Comparison of ENCODE assay signal across 1 cellular context in genomic region chr9:81374459-81374858, GRCh38.
TF ChIP-seq lines count a peak whose summit lies in the region.

No MANE protein-coding gene starts in this region.

TF ChIP-seq in HEK293, 187 proteins besides CTCF, POLR2A, EP300 and RAD21 (continued from another document):
- TF ChIP-seq TSHZ1 (tag by site-specific recombination; IDR thresholded peaks at IDR 0.05; ENCODE audit: borderline replicate concordance) (no peak), ZNF624 (tag by site-specific recombination; IDR thresholded peaks at IDR 0.05) (no peak), GLI4 (tag by site-specific recombination; IDR thresholded peaks at IDR 0.05) (no peak), ZNF157 (tag by site-specific recombination; IDR thresholded peaks at IDR 0.05) (no peak), ZNF704 (tag by site-specific recombination; IDR thresholded peaks at IDR 0.05) (no peak), ZNF580 (tag by site-specific recombination; IDR thresholded peaks at IDR 0.05) (no peak), ZNF692 (tag by site-specific recombination; IDR thresholded peaks at IDR 0.05) (no peak), ZNF394 (tag by site-specific recombination; IDR thresholded peaks at IDR 0.05; ENCODE audit: borderline replicate concordance) (no peak), SP3 (tag by site-specific recombination; IDR thresholded peaks at IDR 0.05) (no peak), ZNF837 (tag by site-specific recombination; IDR thresholded peaks at IDR 0.05) (no peak), ZNF664 (tag by site-specific recombination; IDR thresholded peaks at IDR 0.05) (no peak), ZNF138 (tag by site-specific recombination; IDR thresholded peaks at IDR 0.05; ENCODE audit: borderline replicate concordance) (no peak), ZIC2 (tag by site-specific recombination; IDR thresholded peaks at IDR 0.05) (no peak), ZNF654 (tag by site-specific recombination; IDR thresholded peaks at IDR 0.05; ENCODE audit: low read depth) (no peak)
